In genomic region chr15:67571643-67572415, GRCh38 we compare ENCODE assay signal across 17 cellular contexts.
"Had no signal": no experiment of that assay in that cellular context is flagged by ENCODE, and none has a peak within 500 bp of the region (broad histone marks: within the 10 kb centered on the region; RNA-seq: fewer than 3 reads in every experiment).

No MANE protein-coding gene starts in this region.

- H3K36me3 Mint-ChIP-seq: natural killer cell treated with Interleukin-12 subunit alpha and Interleukin-12 subunit beta and Interleukin-15 and Interleukin-18, amount 100 ng/mL, for 72 hours had no signal

- H3K27me3 ChIP-seq: pancreas, testis, uterus had no signal

- H3K27me3 Mint-ChIP-seq: activated CD4-positive, alpha-beta T cell treated with anti-CD3 and anti-CD28 coated beads, Interleukin-2, amount 10 ng/mL, durations not matched to agents 24 days and 14 days; activated T-helper 17 cell treated with anti-CD3 and anti-CD28 coated beads, Interleukin-2, amount 50 U/mL, for 72 hours; natural killer cell treated with Interleukin-12 subunit alpha and Interleukin-12 subunit beta and Interleukin-15 and Interleukin-18, amount 100 ng/mL, for 72 hours; stimulated activated naive CD8-positive, alpha-beta T cell treated with anti-CD3 and anti-CD28 coated beads, Interleukin-15, amount 100 ng/mL, for 72 hours; T-cell had no signal

- ATAC-seq: activated T-helper 17 cell treated with anti-CD3 and anti-CD28 coated beads, Interleukin-2, amount 50 U/mL, for 72 hours; left cardiac atrium; natural killer cell treated with Interleukin-12 subunit alpha and Interleukin-12 subunit beta and Interleukin-15 and Interleukin-18, amount 100 ng/mL, for 72 hours; pancreas; stimulated activated naive CD8-positive, alpha-beta T cell treated with anti-CD3 and anti-CD28 coated beads, Interleukin-15, amount 100 ng/mL, for 72 hours; T-cell had no signal

- H3K4me1 Mint-ChIP-seq: activated T-helper 17 cell treated with anti-CD3 and anti-CD28 coated beads, Interleukin-2, amount 50 U/mL, for 72 hours had no signal

- H3K4me1 ChIP-seq: pancreas, testis, uterus had no signal

- H3K27ac Mint-ChIP-seq: activated CD4-positive, alpha-beta T cell treated with anti-CD3 and anti-CD28 coated beads, Interleukin-2, amount 10 ng/mL, durations not matched to agents 24 days and 14 days; activated naive CD4-positive, alpha-beta T cell treated with anti-CD3 and anti-CD28 coated beads for 36 hours; activated T-helper 17 cell treated with anti-CD3 and anti-CD28 coated beads, Interleukin-2, amount 50 U/mL, for 72 hours; immature natural killer cell; stimulated activated naive CD8-positive, alpha-beta T cell treated with anti-CD3 and anti-CD28 coated beads, Interleukin-15, amount 100 ng/mL, for 72 hours; T-cell had no signal

- H3K9me3 ChIP-seq: pancreas, testis, uterus had no signal

- H3K36me3 ChIP-seq: pancreas, uterus had no signal

- H3K27ac ChIP-seq: coronary artery, pancreas, testis, uterus, VCaP had no signal

- DNase-seq: activated CD4-positive, alpha-beta T cell treated with anti-CD3 and anti-CD28 coated beads, Interleukin-2, amount 10 ng/mL, durations not matched to agents 24 days and 14 days; activated CD8-positive, alpha-beta memory T cell treated with anti-CD3 and anti-CD28 coated beads for 24 hours; activated naive CD4-positive, alpha-beta T cell treated with anti-CD3 and anti-CD28 coated beads for 36 hours; immature natural killer cell; left cardiac atrium; pancreas; stimulated activated CD4-positive, alpha-beta T cell treated with anti-CD3 and anti-CD28 coated beads, Interleukin-15, amount 100 ng/mL, for 24 hours; stimulated activated CD4-positive, alpha-beta T cell treated with anti-CD3 and anti-CD28 coated beads, Interleukin-4, amount 100 ng/mL, for 4 hours; stimulated activated naive CD8-positive, alpha-beta T cell treated with anti-CD3 and anti-CD28 coated beads, Interleukin-15, amount 100 ng/mL, for 72 hours; T-cell; T1000; testis; uterus had no signal

- H3K9me3 Mint-ChIP-seq: activated CD4-positive, alpha-beta T cell treated with anti-CD3 and anti-CD28 coated beads, Interleukin-2, amount 10 ng/mL, durations not matched to agents 24 days and 14 days; activated naive CD4-positive, alpha-beta T cell treated with anti-CD3 and anti-CD28 coated beads for 36 hours; activated T-helper 17 cell treated with anti-CD3 and anti-CD28 coated beads, Interleukin-2, amount 50 U/mL, for 72 hours; immature natural killer cell; natural killer cell treated with Interleukin-12 subunit alpha and Interleukin-12 subunit beta and Interleukin-15 and Interleukin-18, amount 100 ng/mL, for 72 hours; stimulated activated naive CD8-positive, alpha-beta T cell treated with anti-CD3 and anti-CD28 coated beads, Interleukin-15, amount 100 ng/mL, for 72 hours; T-cell had no signal

- H3K4me3 Mint-ChIP-seq: activated CD4-positive, alpha-beta T cell treated with anti-CD3 and anti-CD28 coated beads, Interleukin-2, amount 10 ng/mL, durations not matched to agents 24 days and 14 days; activated naive CD4-positive, alpha-beta T cell treated with anti-CD3 and anti-CD28 coated beads for 36 hours; activated T-helper 17 cell treated with anti-CD3 and anti-CD28 coated beads, Interleukin-2, amount 50 U/mL, for 72 hours; immature natural killer cell; natural killer cell treated with Interleukin-12 subunit alpha and Interleukin-12 subunit beta and Interleukin-15 and Interleukin-18, amount 100 ng/mL, for 72 hours; stimulated activated naive CD8-positive, alpha-beta T cell treated with anti-CD3 and anti-CD28 coated beads, Interleukin-15, amount 100 ng/mL, for 72 hours; T-cell had no signal

- H3K4me3 ChIP-seq: coronary artery, pancreas, testis, uterus had no signal
